Comparison of ENCODE assay signal across 7 cellular contexts in the genomic region with DNA sequence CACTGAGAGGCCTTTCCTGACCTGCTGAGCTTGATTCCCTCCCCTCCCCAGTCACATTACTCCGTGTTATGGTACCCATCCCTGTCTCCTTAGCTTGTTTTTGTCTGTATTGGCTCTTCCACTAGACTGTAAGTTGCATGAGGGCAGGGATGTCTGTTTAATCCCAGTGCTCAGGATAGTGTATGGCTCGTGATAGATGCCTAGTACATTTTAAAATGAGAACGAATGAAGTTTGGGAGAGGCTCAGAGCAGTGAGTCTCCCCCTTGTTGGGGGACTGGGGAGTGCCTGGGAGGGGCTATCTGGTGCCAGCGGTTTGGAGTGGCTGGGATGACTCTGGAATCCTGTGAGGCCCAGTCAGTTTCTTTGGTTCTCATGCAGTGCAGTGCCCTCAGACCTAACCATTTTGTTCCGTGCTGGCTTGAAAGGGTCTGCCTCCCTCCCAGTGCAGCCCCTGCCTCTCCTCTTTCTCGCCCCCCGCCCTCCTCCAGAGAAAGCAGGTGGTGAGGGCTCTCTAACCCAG. TPM values are rescaled to one million over a fixed set of nuclear protein-coding genes. Genes with fewer than 3 reads are reported as not detected.
DNase-seq lines count a peak whose midpoint lies in the region; ATAC-seq, FAIRE-seq and TF ChIP-seq lines count a peak whose summit lies in the region.

No MANE protein-coding gene starts in this region.

- SMC1A ChIA-PET in GM12878 (lab: Charles Lee; ENCODE audit: uncharacterized antibody, unreplicated experiment) = interaction anchor here (0.9 to 1.0 kb wide), 2 partner anchors 12 to 14 kb away, joined by 3 read pairs; no protein-coding TSS in a partner anchor

- H3K36me3 ChIP-seq in GM12878 (ENCODE audit: control insufficient read depth in 2 of 2, insufficient read depth in 2 of 2, low read length in 1 of 2) = peaks cover 0 to 9% of the 10 kb centered on the region in 2 experiments; a peak in 2 of 4 replicates
- H3K36me3 ChIP-seq in left lung = no peaks in the 10 kb centered on the region
- H3K36me3 ChIP-seq in suprapubic skin = no peaks in the 10 kb centered on the region

- H3K4me3 ChIP-seq in GM12878 (no peak overlapping the region), left lung (no peak overlapping the region), suprapubic skin (no peak overlapping the region)

- DNase-seq in M059J (ENCODE audit: low read depth) (peak; percentile 73), GM12878 (ENCODE audit: low read depth, low spot score) (no peak), left lung (no peak), suprapubic skin (ENCODE audit: low spot score in 2 of 2) (no peak), cerebellar cortex (ENCODE audit: low spot score) (no peak), erythroblast (lab: John Stamatoyannopoulos, UW) (no peak)

- 96% methylated on average over 5 of the region's 7 CpGs for WGBS in GM12878 (ENCODE audit: insufficient coverage, insufficient replicate concordance, low lambda C conversion rate, missing lambda C conversion rate)
- 82% methylated on average over 7 of the region's 7 CpGs for WGBS in suprapubic skin

- peaks cover 84% of the 10 kb centered on the region for H3K79me2 ChIP-seq in GM12878 (ENCODE audit: control insufficient read depth, insufficient read depth, low read length)

- no peak overlapping the region for H3K4me2 ChIP-seq in GM12878 (ENCODE audit: control insufficient read depth, insufficient read depth)

- TF ChIP-seq POLR2A in GM12878 (IDR thresholded peaks at IDR 0.05; ENCODE audit: low read depth, low read length) = no peak
- no peak for TF ChIP-seq POLR2A in suprapubic skin (IDR thresholded peaks at IDR 0.05)
- TF ChIP-seq POLR2A in erythroblast (IDR thresholded peaks at IDR 0.05; ENCODE audit: low read length) = no peak
- TF ChIP-seq POLR2A in GM18505 (IDR thresholded peaks at IDR 0.05; ENCODE audit: borderline replicate concordance, extremely low read depth, insufficient read depth, insufficient read length) = no peak

- H3K4me1 ChIP-seq in GM12878 (ENCODE audit: control insufficient read depth, insufficient read depth, low read length) (peaks cover 57% of the 10 kb centered on the region), left lung (peaks cover 41 to 100% of the 10 kb centered on the region in 2 donors), suprapubic skin (peaks cover 93% of the 10 kb centered on the region)

- no peak for TF ChIP-seq CTCF in GM12878 (IDR thresholded peaks at IDR 0.05 in 2 of 3, conservative IDR thresholded peaks at IDR 0.05 in 1 of 3; ENCODE audit: control insufficient read depth in 2 of 3, extremely low read depth in 1 of 3, insufficient read depth in 1 of 3, low read depth in 3 of 3, low read length in 3 of 3)
- no peak for TF ChIP-seq CTCF in left lung (IDR thresholded peaks at IDR 0.05)
- no peak for TF ChIP-seq CTCF in suprapubic skin (IDR thresholded peaks at IDR 0.05)

- H4K20me1 ChIP-seq in GM12878 (ENCODE audit: control insufficient read depth, insufficient read depth) = no peaks in the 10 kb centered on the region; the same call in 1 of the 2 replicates

- no peak for FAIRE-seq in GM12878 (lab: Jason Lieb, UNC)

- POLR2A ChIA-PET in GM12878 (lab: Charles Lee) = no interaction called here

- in situ Hi-C loops in GM12878 (cut with MboI) = no loop called here

- BruUV-seq in GM12878 (replicated peaks; lab: Mats Ljungman, UMichigan) = no TSS peak

- no peak for TF ChIP-seq EP300 in GM12878 (IDR thresholded peaks at IDR 0.05; ENCODE audit: borderline replicate concordance in 1 of 2, control insufficient read depth in 1 of 2, low read depth in 2 of 2, low read length in 2 of 2)
- TF ChIP-seq EP300 in suprapubic skin (IDR thresholded peaks at IDR 0.05) = no peak

- intact Hi-C loops in GM12878 (cut with micrococcal nuclease; ENCODE audit: unreplicated experiment) (no loop called here), left lung (cut with DNase I) (no loop called here)

- H3K27ac ChIP-seq in GM12878 (ENCODE audit: control insufficient read depth, insufficient read depth) (peak overlapping the region; percentile 70), left lung (peak overlapping the region; percentile 86 to 96), suprapubic skin (peak overlapping the region; percentile 90)

- CTCF ChIA-PET in GM12878 (lab: Yijun Ruan, JAX) = interaction anchor here (0.8 to 1.2 kb wide), 3 partner anchors 12 to 280 kb away, joined by 4 to 8 read pairs (median 7); partner anchors contain the start of gene FAM98C

- H2AFZ ChIP-seq in GM12878 (ENCODE audit: control insufficient read depth, low read depth, low read length) = no peak overlapping the region

- H3K27me3 ChIP-seq in GM12878 (replicated peaks in 1 of 2; ENCODE audit: control insufficient read depth in 2 of 2, insufficient read depth in 2 of 2, low read length in 1 of 2) (no peaks in the 10 kb centered on the region), left lung (no peaks in the 10 kb centered on the region), suprapubic skin (no peaks in the 10 kb centered on the region)

- RAD21 ChIA-PET in GM12878 (lab: Charles Lee; ENCODE audit: unreplicated experiment) = interaction anchor here (0.6 kb wide), 1 partner anchor 35 kb away, joined by 3 read pairs; no protein-coding TSS in a partner anchor

- TF ChIP-seq RAD21 in GM12878 (IDR thresholded peaks at IDR 0.05; ENCODE audit: insufficient read depth, low read depth, low read length) = no peak

- H3K9me3 ChIP-seq in GM12878 (replicated peaks; ENCODE audit: control insufficient read depth, insufficient read depth, low read length) = no peaks in the 10 kb centered on the region
- no peaks in the 10 kb centered on the region for H3K9me3 ChIP-seq in left lung
- no peaks in the 10 kb centered on the region for H3K9me3 ChIP-seq in suprapubic skin

- H3K9ac ChIP-seq in GM12878 (ENCODE audit: control insufficient read depth, insufficient read depth, low read length) = no peak overlapping the region

- ATAC-seq in GM12878 (no peak), left lung (peak; percentile 0), GM18505 (IDR thresholded peaks at IDR 0.05; ENCODE audit: unreplicated experiment) (no peak)

TF ChIP-seq in GM12878, 131 proteins besides CTCF, POLR2A, EP300 and RAD21:
- TF ChIP-seq RCOR1 (conservative IDR thresholded peaks at IDR 0.05; ENCODE audit: low read depth, low read length) (no peak), IKZF2 (IDR thresholded peaks at IDR 0.05) (no peak), HDGF (IDR thresholded peaks at IDR 0.05) (no peak)

RNA-seq across cellular contexts. Expression of gene ACTN4, which starts 35.5 kb away (rescaled TPM):
- 271 and 536 TPM in 2 replicates for total RNA-seq in M059J (2014; rRNA removed; shearing (Covaris generic))
- 94.9 and 116 TPM in 2 replicates for total RNA-seq in GM12878 (2013; cell fraction: nucleolus; rRNA removed)
- total RNA-seq in GM12878 (2014; rRNA removed) = 131 and 173 TPM in 2 replicates
- 26.9 and 30.4 TPM in 2 replicates for total RNA-seq in GM12878 (2014; rRNA removed; fragmentation: Illumina TruSeq; extraction: Trizol)
- 278 and 293 TPM in 2 replicates for total RNA-seq in GM12878 (2021)
- polyA plus RNA-seq in GM12878 (2011; ENCODE audit: low read depth) = 84.3 TPM
- polyA plus RNA-seq in GM12878 (2011; rRNA removed) = 40.0 and 127 TPM in 2 replicates
- polyA plus RNA-seq in GM12878 (2011; cell fraction: cytosol; rRNA removed) = 71.1 and 76.5 TPM in 2 replicates
- polyA plus RNA-seq in GM12878 (2011; cell fraction: nucleus; rRNA removed) = 300 and 637 TPM in 2 replicates
- polyA plus RNA-seq in GM12878 (2012) = 113 and 154 TPM in 2 replicates
- 99.2 and 135 TPM in 2 replicates for polyA plus RNA-seq in GM12878 (2014; fragmentation: Illumina TruSeq; extraction: Trizol)
- 1 to 10 TPM; 2.4 to 6.7 TPM for polyA plus RNA-seq in GM12878 (2014; fragmentation: Nextera tagmentation; extraction: Ambion mirVana)
- 123 and 187 TPM in 2 replicates for polyA plus RNA-seq in GM12878 (2014; rRNA removed)
- polyA plus RNA-seq in GM12878 (2016; fragmentation: Nextera tagmentation; extraction: Ambion mirVana) = 10 to 100 TPM; 37.9 to 45.7 TPM
- polyA minus RNA-seq in GM12878 (2011; rRNA and poly(A)+ RNA removed) = 59.8 and 89.6 TPM in 2 replicates
- 39.3 and 47.6 TPM in 2 replicates for polyA minus RNA-seq in GM12878 (2011; cell fraction: cytosol; rRNA and poly(A)+ RNA removed)
- 27.4 and 67.4 TPM in 2 replicates for polyA minus RNA-seq in GM12878 (2011; cell fraction: nucleus; rRNA and poly(A)+ RNA removed)
- total RNA-seq in left lung = 100 to 1,000 TPM; 576 to 647 TPM
- 100 to 1,000 TPM; 475 to 520 (median 507) TPM for total RNA-seq in suprapubic skin
